In the genomic region with DNA sequence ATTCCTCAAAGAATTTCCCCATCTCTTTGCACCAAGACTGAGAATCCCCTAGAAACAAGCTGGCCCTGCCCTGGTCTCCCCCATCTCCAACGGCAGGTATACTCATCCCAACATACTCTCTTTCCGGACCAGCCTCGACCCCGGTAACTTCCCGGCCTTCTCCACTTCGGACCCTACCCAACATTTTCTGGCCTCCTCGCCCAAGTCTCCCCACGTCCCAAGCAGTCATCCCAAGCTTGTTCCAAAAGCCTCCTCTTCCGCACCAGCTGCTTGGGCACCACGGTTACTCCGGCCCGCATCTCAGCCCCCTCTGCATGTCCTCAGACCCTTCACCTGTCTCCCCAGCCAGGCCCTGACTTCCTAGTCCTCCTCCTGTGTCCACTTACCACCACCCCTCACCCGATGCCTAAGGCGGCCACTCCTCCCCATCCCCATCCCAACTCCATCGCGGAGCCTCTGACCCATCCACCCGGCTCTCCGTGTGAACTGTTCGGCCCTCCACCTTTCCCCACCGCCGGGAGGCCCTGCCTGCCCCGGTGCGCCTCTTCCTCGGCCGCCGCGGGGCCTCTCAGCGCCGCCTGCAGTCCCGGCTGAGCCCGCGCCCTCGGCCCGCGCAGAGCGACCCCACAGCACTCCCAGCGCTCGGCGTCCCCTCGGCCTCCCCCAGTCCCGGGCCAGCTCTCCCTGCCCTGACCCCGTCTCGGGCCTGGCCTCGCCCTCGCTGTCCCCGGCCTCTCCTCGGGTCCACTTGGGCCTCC, we compare ENCODE assay signal across 8 cellular contexts. TPM values are rescaled to one million over a fixed set of nuclear protein-coding genes. Genes with fewer than 3 reads are reported as not detected.
DNase-seq lines count a peak whose midpoint lies in the region; ATAC-seq, FAIRE-seq and TF ChIP-seq lines count a peak whose summit lies in the region.

No MANE protein-coding gene starts in this region.

- peaks cover 24 to 26% of the 10 kb centered on the region in 2 donors for H3K4me1 ChIP-seq in kidney (ENCODE audit: control insufficient read depth in 1 of 2, insufficient read depth in 1 of 2, low read depth in 1 of 2, low read length in 2 of 2)

- peak overlapping the region; percentile 30 to 65 for H3K9ac ChIP-seq in kidney (ENCODE audit: low read length in 2 of 2)

- no peaks in the 10 kb centered on the region for H3K9me3 Mint-ChIP-seq in brain

- peak overlapping the region; percentile 32 to 70 for H3K4me3 ChIP-seq in kidney (ENCODE audit: low read length in 2 of 2)

- H3K36me3 Mint-ChIP-seq in brain: peaks cover 8% of the 10 kb centered on the region

- peak; percentile 29 for DNase-seq in EH (ENCODE audit: low read depth)
- DNase-seq in SW480 (ENCODE audit: low spot score): peak; percentile 16
- peak; percentile 89 for DNase-seq in kidney
- peak; percentile 46 for DNase-seq in stimulated activated CD4-positive, alpha-beta T cell treated with anti-CD3 and anti-CD28 coated beads, Interleukin-4, amount 100 ng/mL, for 1 hour
- no peak for DNase-seq in NCI-H510A treated with DMSO at 0.1 percent for 48 hours (lab: John Stamatoyannopoulos, UW)
- no peak for DNase-seq in RCC 7860 (ENCODE audit: low spot score)

- H3K9me3 ChIP-seq in kidney (ENCODE audit: control insufficient read depth in 1 of 2, low read length in 2 of 2): no peaks in the 10 kb centered on the region

- peak overlapping the region; percentile 75 to 91 (median 87) for H3K27ac Mint-ChIP-seq in brain

- H3K4me3 Mint-ChIP-seq in brain: peak overlapping the region; percentile 89 to 93 (median 90)

- ATAC-seq in HG02678 (IDR thresholded peaks at IDR 0.05; ENCODE audit: unreplicated experiment): peak; percentile 13

- H3K4me1 Mint-ChIP-seq in brain: peaks cover 50% of the 10 kb centered on the region

- FAIRE-seq in kidney (lab: Jason Lieb, UNC): no peak
- FAIRE-seq in RCC 7860 (lab: Jason Lieb, UNC): no peak

- H3K27me3 Mint-ChIP-seq in brain: peaks cover 4% of the 10 kb centered on the region

- H3K36me3 ChIP-seq in kidney (ENCODE audit: control insufficient read depth in 1 of 2, insufficient read depth in 2 of 2, low read length in 2 of 2): peaks cover under 1 to 4% of the 10 kb centered on the region in 2 donors

- H3K27ac ChIP-seq in kidney (ENCODE audit: low read depth in 2 of 2, low read length in 2 of 2): peak overlapping the region; percentile 67 to 85

- TF ChIP-seq CTCF in brain (conservative IDR thresholded peaks at IDR 0.05) (no peak), kidney (IDR thresholded peaks at IDR 0.05; ENCODE audit: borderline replicate concordance, extremely low read depth, insufficient read depth) (no peak)

- intact Hi-C loops in kidney (cut with DNase I): no loop called here

RNA-seq across cellular contexts. Expression of gene PITPNA, which starts 1.0 kb away (rescaled TPM):
- polyA plus RNA-seq in brain (ENCODE audit: insufficient read depth, low read depth, low replicate concordance) (61.6 TPM), kidney (ENCODE audit: insufficient read depth, low read depth, low replicate concordance) (45.2 TPM)
- 88.5 TPM for total RNA-seq in kidney

RNA-seq across cellular contexts. Expression of gene INPP5K, which starts 45.2 kb away (rescaled TPM):
- polyA plus RNA-seq in brain (ENCODE audit: insufficient read depth, low read depth, low replicate concordance) (50.0 TPM), kidney (ENCODE audit: insufficient read depth, low read depth, low replicate concordance) (36.1 TPM)
- 46.2 TPM for total RNA-seq in kidney

Comparison
In these comparisons a context has a peak if more than half of its experiments do, and no peak if none do; other contexts are left out.
1. DNase-seq: peak in EH (single experiment), SW480 (single experiment), kidney (single experiment) and stimulated activated CD4-positive, alpha-beta T cell treated with anti-CD3 and anti-CD28 coated beads, Interleukin-4, amount 100 ng/mL, for 1 hour (single experiment); none in NCI-H510A treated with DMSO at 0.1 percent for 48 hours (single experiment) and RCC 7860 (single experiment).